ENCODE assay signal across 8 cellular contexts in the genomic region with DNA sequence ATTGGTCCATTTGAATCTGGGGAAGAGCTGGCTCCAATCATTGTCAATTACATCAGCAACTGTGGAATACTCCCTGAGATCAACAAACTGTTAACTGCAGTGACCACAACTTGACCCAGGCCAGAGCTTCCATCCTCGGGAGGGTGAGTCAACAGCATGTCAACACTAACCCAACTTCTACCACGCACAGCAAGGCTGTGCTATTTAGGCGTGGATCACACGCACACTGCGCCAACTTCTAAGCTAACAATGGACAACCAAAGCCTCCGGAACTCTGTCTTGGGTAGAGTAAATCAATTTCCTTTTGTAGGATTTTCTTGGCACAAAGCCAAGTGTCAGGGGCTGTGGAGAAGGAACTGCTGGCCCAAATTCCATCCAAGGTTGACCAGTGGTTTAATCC. TPM values are rescaled to one million over a fixed set of nuclear protein-coding genes. Genes with fewer than 3 reads are reported as not detected.
DNase-seq lines count a peak whose midpoint lies in the region; ATAC-seq, FAIRE-seq and TF ChIP-seq lines count a peak whose summit lies in the region.

No MANE protein-coding gene starts in this region.

- H3K36me3 ChIP-seq in kidney epithelial cell (ENCODE audit: control insufficient read depth, insufficient read depth, low read length) (no peaks in the 10 kb centered on the region), ovary (no peaks in the 10 kb centered on the region)

- TF ChIP-seq EP300 in ovary (IDR thresholded peaks at IDR 0.05): no peak

- intact Hi-C loops in ovary (cut with DNase I): no loop called here

- no peak for FAIRE-seq in GM12891 (lab: Jason Lieb, UNC)

- H3K4me3 ChIP-seq in kidney epithelial cell (ENCODE audit: low read depth, low read length): no peak overlapping the region
- H3K4me3 ChIP-seq in ovary: no peak overlapping the region

- peaks cover 7% of the 10 kb centered on the region for H3K4me1 ChIP-seq in ovary (ENCODE audit: insufficient read depth)

- no peak overlapping the region for H3K27ac ChIP-seq in ovary

- no peaks in the 10 kb centered on the region for H3K27me3 ChIP-seq in kidney epithelial cell (ENCODE audit: control insufficient read depth, insufficient read depth, low read length)
- no peaks in the 10 kb centered on the region for H3K27me3 ChIP-seq in ovary

- DNase-seq in SKM-1 treated with dmso at 0.1 percent for 144 hours (lab: John Stamatoyannopoulos, UW; ENCODE audit: unreplicated experiment) (peak; percentile 23), SKM-1 (lab: John Stamatoyannopoulos, UW; ENCODE audit: unreplicated experiment) (no peak), astrocyte of the hippocampus (ENCODE audit: low read depth, low spot score) (peak; percentile 89), kidney epithelial cell (ENCODE audit: low read depth) (peak; percentile 88), ovary (no peak), GM12891 (ENCODE audit: insufficient read length, low spot score) (no peak)
- no peak for DNase-seq in stimulated activated CD8-positive, alpha-beta memory T cell treated with anti-CD3 and anti-CD28 coated beads, Interleukin-4, amount 100 ng/mL, for 48 hours

- ATAC-seq in HG03342 (IDR thresholded peaks at IDR 0.05; ENCODE audit: unreplicated experiment): no peak

- no peak for TF ChIP-seq POLR2A in ovary (IDR thresholded peaks at IDR 0.05)
- TF ChIP-seq POLR2A in GM12891 (IDR thresholded peaks at IDR 0.05; ENCODE audit: low read depth, low read length): no peak

- no peaks in the 10 kb centered on the region for H3K9me3 ChIP-seq in ovary

- TF ChIP-seq CTCF in kidney epithelial cell (IDR thresholded peaks at IDR 0.05; ENCODE audit: insufficient read depth, low read length, poor library complexity, severe bottlenecking): no peak
- no peak for TF ChIP-seq CTCF in ovary (IDR thresholded peaks at IDR 0.05)

- WGBS in ovary, 3 donors: 64 to 83% (median 68%) methylated on average over 6 of the region's 6 CpGs

TF ChIP-seq in GM12891, 5 proteins besides CTCF, POLR2A, EP300 and RAD21:
- TF ChIP-seq POU2F2 (IDR thresholded peaks at IDR 0.05; ENCODE audit: low read depth, low read length): no peak

RNA-seq across cellular contexts. Expression of gene APP, which starts 30.4 kb away (rescaled TPM):
- 620 and 624 TPM in 2 replicates for total RNA-seq in kidney epithelial cell
- total RNA-seq in ovary: 100 to 1,000 TPM; 211 to 489 (median 345) TPM
- polyA plus RNA-seq in ovary: 100 to 1,000 TPM; 484 to 945 TPM
- polyA plus RNA-seq in GM12891 (2012; ENCODE audit: low read depth, missing spikeins): 0.19 TPM

Comparison
In these comparisons a context has a peak if more than half of its experiments do, and no peak if none do; other contexts are left out.
1. DNase-seq: peak in SKM-1 treated with dmso at 0.1 percent for 144 hours (single experiment), astrocyte of the hippocampus (single experiment) and kidney epithelial cell (single experiment); none in SKM-1 (single experiment), ovary (0 of 5), stimulated activated CD8-positive, alpha-beta memory T cell treated with anti-CD3 and anti-CD28 coated beads, Interleukin-4, amount 100 ng/mL, for 48 hours (single experiment) and GM12891 (single experiment).